In genomic region chr2:67522154-67522553, GRCh38 we compare ENCODE assay signal across 25 cellular contexts.
"Had no signal": no experiment of that assay in that cellular context is flagged by ENCODE, and none has a peak within 500 bp of the region (broad histone marks: within the 10 kb centered on the region; RNA-seq: fewer than 3 reads in every experiment).

No MANE protein-coding gene starts in this region.

- H3K27ac Mint-ChIP-seq: dendritic cell treated with granulocyte-macrophage colony-stimulating factor and Interleukin-4, amounts not matched to agents 40 ng/mL and 50 ng/mL, for 4 days; naive thymus-derived CD8-positive, alpha-beta T cell; progenitor cell of endocrine pancreas; stimulated activated memory B cell treated with anti-CD40 and anti-IgM and Interleukin-4, amounts not matched to agents 10 μg/mL and 1 μg/mL and 100 μg/mL, for 72 hours; stimulated activated naive CD8-positive, alpha-beta T cell treated with anti-CD3 and anti-CD28 coated beads, Interleukin-15, Interleukin-2, amounts not matched to agents 100 ng/mL and 50 ng/mL, for 24 hours had no signal

- H3K27ac ChIP-seq: colonic mucosa, esophagus muscularis mucosa, lower lobe of right lung, neutrophil, parathyroid adenoma, thoracic aorta, transverse colon, upper lobe of right lung, uterus had no signal

- H3K9ac ChIP-seq: parathyroid adenoma had no signal

- H3K9me3 Mint-ChIP-seq: stimulated activated memory B cell treated with anti-CD40 and anti-IgM and Interleukin-4, amounts not matched to agents 10 μg/mL and 1 μg/mL and 100 μg/mL, for 72 hours had no signal

- H3K36me3 Mint-ChIP-seq: naive thymus-derived CD8-positive, alpha-beta T cell; stimulated activated memory B cell treated with anti-CD40 and anti-IgM and Interleukin-4, amounts not matched to agents 10 μg/mL and 1 μg/mL and 100 μg/mL, for 72 hours had no signal

- H3K4me3 Mint-ChIP-seq: dendritic cell treated with granulocyte-macrophage colony-stimulating factor and Interleukin-4, amounts not matched to agents 40 ng/mL and 50 ng/mL, for 4 days; naive thymus-derived CD8-positive, alpha-beta T cell; neural crest cell; stimulated activated memory B cell treated with anti-CD40 and anti-IgM and Interleukin-4, amounts not matched to agents 10 μg/mL and 1 μg/mL and 100 μg/mL, for 72 hours; stimulated activated naive CD8-positive, alpha-beta T cell treated with anti-CD3 and anti-CD28 coated beads, Interleukin-15, Interleukin-2, amounts not matched to agents 100 ng/mL and 50 ng/mL, for 24 hours had no signal

- H3K4me3 ChIP-seq: colonic mucosa, esophagus muscularis mucosa, heart right ventricle, lower lobe of right lung, thoracic aorta, transverse colon, upper lobe of right lung, uterus had no signal

- H3K27me3 ChIP-seq: colonic mucosa, esophagus muscularis mucosa, heart right ventricle, neutrophil, transverse colon, upper lobe of right lung, uterus had no signal

- H3K36me3 ChIP-seq: colonic mucosa, esophagus muscularis mucosa, heart right ventricle, lower lobe of right lung, neutrophil, thoracic aorta, transverse colon, upper lobe of right lung, uterus had no signal

- H3K4me1 ChIP-seq: colonic mucosa, heart right ventricle, lower lobe of right lung, parathyroid adenoma had no signal

- H3K9me3 ChIP-seq: colonic mucosa, esophagus muscularis mucosa, heart right ventricle, lower lobe of right lung, neutrophil, thoracic aorta, transverse colon, upper lobe of right lung, uterus had no signal

- H3K27me3 Mint-ChIP-seq: dendritic cell treated with granulocyte-macrophage colony-stimulating factor and Interleukin-4, amounts not matched to agents 40 ng/mL and 50 ng/mL, for 4 days; progenitor cell of endocrine pancreas; stimulated activated memory B cell treated with anti-CD40 and anti-IgM and Interleukin-4, amounts not matched to agents 10 μg/mL and 1 μg/mL and 100 μg/mL, for 72 hours had no signal

- DNase-seq: colonic mucosa; effector CD8-positive, alpha-beta T cell; foreskin melanocyte; glutamatergic neuron; heart right ventricle; hippocampal formation; left cardiac atrium; left ventricle myocardium superior; lower lobe of right lung; naive thymus-derived CD8-positive, alpha-beta T cell; stimulated activated CD4-positive, alpha-beta T cell treated with anti-CD3 and anti-CD28 coated beads, Interleukin-2, amount 100 ng/mL, for 24 hours; stimulated activated CD4-positive, alpha-beta T cell treated with anti-CD3 and anti-CD28 coated beads, Interleukin-4, amount 100 ng/mL, for 4 hours; transverse colon; upper lobe of right lung; uterus had no signal

- ATAC-seq: heart right ventricle; left cardiac atrium; left ventricle myocardium superior; lower lobe of right lung; naive thymus-derived CD8-positive, alpha-beta T cell; sciatic nerve; stimulated activated memory B cell treated with anti-CD40 and anti-IgM and Interleukin-4, amounts not matched to agents 10 μg/mL and 1 μg/mL and 100 μg/mL, for 72 hours; upper lobe of right lung had no signal

- H3K4me1 Mint-ChIP-seq: naive thymus-derived CD8-positive, alpha-beta T cell; stimulated activated memory B cell treated with anti-CD40 and anti-IgM and Interleukin-4, amounts not matched to agents 10 μg/mL and 1 μg/mL and 100 μg/mL, for 72 hours had no signal
